ENCODE assay signal across 12 cellular contexts in the genomic region with DNA sequence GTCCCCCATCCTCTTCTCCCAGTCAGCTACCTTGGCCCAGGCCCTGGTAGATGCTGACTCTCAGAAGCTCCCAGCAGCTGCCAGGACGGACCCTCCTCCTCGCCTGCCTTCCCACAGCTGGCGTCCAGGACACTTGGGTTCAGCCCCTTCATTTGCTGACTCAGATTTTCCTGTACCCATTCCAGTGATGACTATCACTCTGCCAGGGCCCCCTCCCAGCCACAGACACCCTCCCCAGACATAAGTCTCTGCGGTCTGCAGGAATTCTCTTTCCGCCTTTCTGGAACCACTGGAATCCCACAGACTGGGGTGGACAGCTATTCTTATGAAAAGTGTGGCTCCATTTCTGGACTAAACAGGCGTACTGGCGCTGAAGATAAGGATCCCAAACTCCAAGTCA.
DNase-seq lines count a peak whose midpoint lies in the region; ATAC-seq and TF ChIP-seq lines count a peak whose summit lies in the region.
"Had no signal": no experiment of that assay in that cellular context is flagged by ENCODE, and none has a peak within 500 bp of the region (broad histone marks: within the 10 kb centered on the region; RNA-seq: fewer than 3 reads in every experiment).

No MANE protein-coding gene starts in this region.

- no peaks in the 10 kb centered on the region for H3K4me1 ChIP-seq in smooth muscle cell (ENCODE audit: low read depth)

- no peak for ATAC-seq in GM21619 (IDR thresholded peaks at IDR 0.05; ENCODE audit: unreplicated experiment)
- ATAC-seq: activated T-cell treated with anti-CD3 and anti-CD28 coated beads, Interleukin-2, amount 50 U/mL, for 4 hours had no signal

- H3K36me3 ChIP-seq in smooth muscle cell (ENCODE audit: low read depth), result no peaks in the 10 kb centered on the region
- H3K36me3 ChIP-seq: ascending aorta had no signal

- TF ChIP-seq CTCF in foreskin fibroblast (IDR thresholded peaks at IDR 0.05; ENCODE audit: low read depth, low read length), result no peak
- no peak for TF ChIP-seq CTCF in smooth muscle cell (IDR thresholded peaks at IDR 0.05; ENCODE audit: borderline replicate concordance, insufficient read depth, poor library complexity, severe bottlenecking)

- DNase-seq in EL (peak; percentile 81), T1000 (lab: John Stamatoyannopoulos, UW) (peak; percentile 26), foreskin fibroblast (peak; percentile 73 to 79), smooth muscle cell (lab: John Stamatoyannopoulos, UW; ENCODE audit: unreplicated experiment) (peak; percentile 8), HEK293T (ENCODE audit: extremely low spot score) (no peak), NCI-H2081 treated with DMSO at 0.1 percent for 48 hours (lab: John Stamatoyannopoulos, UW) (no peak), activated gamma-delta T cell treated with Interleukin-2 at 50 U/mL for 16 hours (no peak)
- DNase-seq: activated CD4-positive, alpha-beta T cell treated with anti-CD3 and anti-CD28 coated beads for 1 hour; activated T-cell treated with anti-CD3 and anti-CD28 coated beads, Interleukin-2, amount 50 U/mL, for 4 hours; T-helper 1 cell had no signal

- no peaks in the 10 kb centered on the region for H3K79me2 ChIP-seq in smooth muscle cell (ENCODE audit: low read depth)

- no peak overlapping the region for H3K9ac ChIP-seq in smooth muscle cell (ENCODE audit: low read depth)

- no peaks in the 10 kb centered on the region for H3K27me3 ChIP-seq in smooth muscle cell (ENCODE audit: low read depth)
- H3K27me3 ChIP-seq: ascending aorta had no signal

- WGBS in smooth muscle cell (ENCODE audit: low lambda C conversion rate), result 37% methylated on average over 7 of the region's 7 CpGs

- no peaks in the 10 kb centered on the region for H4K20me1 ChIP-seq in smooth muscle cell (ENCODE audit: low read depth)

- POLR2A ChIA-PET in HEK293T (lab: Yijun Ruan, JAX), result no interaction called here

- peaks cover 3% of the 10 kb centered on the region for H3F3A ChIP-seq in smooth muscle cell (ENCODE audit: low read depth)

- no peaks in the 10 kb centered on the region for H3K9me3 ChIP-seq in smooth muscle cell (replicated peaks; ENCODE audit: low read depth)
- H3K9me3 ChIP-seq: ascending aorta had no signal

- H3K4me2 ChIP-seq in smooth muscle cell, result peak overlapping the region; percentile 37

- no peak overlapping the region for H2AFZ ChIP-seq in smooth muscle cell (ENCODE audit: low read depth)

- H3K4me3 ChIP-seq in foreskin fibroblast (ENCODE audit: low read depth in 1 of 2, low read length in 2 of 2) (no peak overlapping the region), smooth muscle cell (no peak overlapping the region)
- H3K4me3 ChIP-seq: ascending aorta had no signal

- peak overlapping the region; percentile 77 for H3K27ac ChIP-seq in smooth muscle cell (ENCODE audit: low read depth)

- CTCF ChIA-PET in HEK293T (lab: Yijun Ruan, JAX), result no interaction called here

TF ChIP-seq in HEK293T, 16 proteins besides CTCF, POLR2A, EP300 and RAD21:
- no peak for TF ChIP-seq LEF1 (IDR thresholded peaks at IDR 0.05; ENCODE audit: borderline replicate concordance)
- TF ChIP-seq ELF4 (IDR thresholded peaks at IDR 0.05), result no peak
- TF ChIP-seq FOXM1 (IDR thresholded peaks at IDR 0.05; ENCODE audit: borderline replicate concordance), result no peak

Comparison
In these comparisons a context has a peak if more than half of its experiments do, and no peak if none do; other contexts are left out.
1. DNase-seq: peak in EL (single experiment), T1000 (single experiment), foreskin fibroblast (2 of 2) and smooth muscle cell (single experiment); none in HEK293T (single experiment), NCI-H2081 treated with DMSO at 0.1 percent for 48 hours (single experiment) and activated gamma-delta T cell treated with Interleukin-2 at 50 U/mL for 16 hours (single experiment).